In genomic region chr9:69823631-69824030, GRCh38 we compare ENCODE assay signal across 13 cellular contexts. TPM values are rescaled to one million over a fixed set of nuclear protein-coding genes. Genes with fewer than 3 reads are reported as not detected.
"Had no signal": no experiment of that assay in that cellular context is flagged by ENCODE, and none has a peak within 500 bp of the region (broad histone marks: within the 10 kb centered on the region; RNA-seq: fewer than 3 reads in every experiment).

No MANE protein-coding gene starts in this region.

RNA-seq across cellular contexts. Expression of gene CFAP95, which starts 3.0 kb away (rescaled TPM):
- total RNA-seq: natural killer cell, omental fat pad, osteocyte, posterior vena cava, pulmonary artery endothelial cell, right atrium auricular region, sciatic nerve, smooth muscle cell, spleen, suprapubic skin, upper lobe of right lung, urinary bladder had no signal
- polyA plus RNA-seq: neural cell, smooth muscle cell, spleen, urinary bladder had no signal
